In genomic region chr2:184178229-184178628, GRCh38 we compare ENCODE assay signal across 16 cellular contexts.
"Had no signal": no experiment of that assay in that cellular context is flagged by ENCODE, and none has a peak within 500 bp of the region (broad histone marks: within the 10 kb centered on the region; RNA-seq: fewer than 3 reads in every experiment).

No MANE protein-coding gene starts in this region.

- ATAC-seq: activated CD4-positive, alpha-beta T cell treated with anti-CD3 and anti-CD28 coated beads for 36 hours; gastrocnemius medialis; sciatic nerve had no signal

- H3K4me1 ChIP-seq: gastrocnemius medialis, spleen, stomach, testis, upper lobe of left lung had no signal

- H3K36me3 ChIP-seq: cardiac muscle cell, gastrocnemius medialis, spleen, stomach, upper lobe of left lung had no signal

- H3K4me3 Mint-ChIP-seq: activated CD4-positive, alpha-beta memory T cell treated with anti-CD3 and anti-CD28 coated beads for 36 hours; activated CD4-positive, alpha-beta T cell treated with anti-CD3 and anti-CD28 coated beads for 36 hours; activated naive CD4-positive, alpha-beta T cell treated with anti-CD3 and anti-CD28 coated beads, Interleukin-2, amount 10 ng/mL, durations not matched to agents 7 days and 5 days; activated T-cell treated with anti-CD3 and anti-CD28 coated beads, Interleukin-2, amount 50 U/mL, for 24 hours; nephron had no signal

- H3K4me3 ChIP-seq: cardiac muscle cell, gastrocnemius medialis, spleen, stomach, testis, upper lobe of left lung had no signal

- H3K9me3 ChIP-seq: testis, upper lobe of left lung had no signal

- H3K36me3 Mint-ChIP-seq: activated CD4-positive, alpha-beta memory T cell treated with anti-CD3 and anti-CD28 coated beads for 36 hours; activated naive CD4-positive, alpha-beta T cell treated with anti-CD3 and anti-CD28 coated beads, Interleukin-2, amount 10 ng/mL, durations not matched to agents 7 days and 5 days had no signal

- H3K4me1 Mint-ChIP-seq: activated CD4-positive, alpha-beta T cell treated with anti-CD3 and anti-CD28 coated beads for 36 hours; activated naive CD4-positive, alpha-beta T cell treated with anti-CD3 and anti-CD28 coated beads, Interleukin-2, amount 10 ng/mL, durations not matched to agents 7 days and 5 days; nephron had no signal

- H3K27me3 Mint-ChIP-seq: activated CD4-positive, alpha-beta memory T cell treated with anti-CD3 and anti-CD28 coated beads for 36 hours; activated CD4-positive, alpha-beta T cell treated with anti-CD3 and anti-CD28 coated beads for 36 hours; activated naive CD4-positive, alpha-beta T cell treated with anti-CD3 and anti-CD28 coated beads, Interleukin-2, amount 10 ng/mL, durations not matched to agents 7 days and 5 days; activated T-cell treated with anti-CD3 and anti-CD28 coated beads, Interleukin-2, amount 50 U/mL, for 24 hours; progenitor cell of endocrine pancreas had no signal

- H3K27ac Mint-ChIP-seq: activated CD4-positive, alpha-beta memory T cell treated with anti-CD3 and anti-CD28 coated beads for 36 hours; activated CD4-positive, alpha-beta T cell treated with anti-CD3 and anti-CD28 coated beads for 36 hours; activated naive CD4-positive, alpha-beta T cell treated with anti-CD3 and anti-CD28 coated beads, Interleukin-2, amount 10 ng/mL, durations not matched to agents 7 days and 5 days; activated T-cell treated with anti-CD3 and anti-CD28 coated beads, Interleukin-2, amount 50 U/mL, for 24 hours; nephron; progenitor cell of endocrine pancreas had no signal

- H3K27me3 ChIP-seq: cardiac muscle cell, gastrocnemius medialis, spleen, stomach, testis, upper lobe of left lung had no signal

- H3K27ac ChIP-seq: cardiac muscle cell, gastrocnemius medialis, spleen, stomach, testis, upper lobe of left lung had no signal

- DNase-seq: activated CD4-positive, alpha-beta memory T cell treated with anti-CD3 and anti-CD28 coated beads for 36 hours; activated CD4-positive, alpha-beta T cell treated with anti-CD3 and anti-CD28 coated beads for 36 hours; activated naive CD4-positive, alpha-beta T cell treated with anti-CD3 and anti-CD28 coated beads, Interleukin-2, amount 10 ng/mL, durations not matched to agents 7 days and 5 days; activated T-cell treated with anti-CD3 and anti-CD28 coated beads, Interleukin-2, amount 50 U/mL, for 24 hours; gastrocnemius medialis; mesendoderm; occipital lobe; spleen; stimulated activated CD4-positive, alpha-beta T cell treated with anti-CD3 and anti-CD28 coated beads, Interleukin-1b, Interleukin-23, amount 100 ng/mL, for 48 hours; stomach; testis; upper lobe of left lung had no signal

- H3K9me3 Mint-ChIP-seq: activated CD4-positive, alpha-beta memory T cell treated with anti-CD3 and anti-CD28 coated beads for 36 hours; activated naive CD4-positive, alpha-beta T cell treated with anti-CD3 and anti-CD28 coated beads, Interleukin-2, amount 10 ng/mL, durations not matched to agents 7 days and 5 days had no signal
